Comparison of ENCODE assay signal across 13 cellular contexts in the genomic region with DNA sequence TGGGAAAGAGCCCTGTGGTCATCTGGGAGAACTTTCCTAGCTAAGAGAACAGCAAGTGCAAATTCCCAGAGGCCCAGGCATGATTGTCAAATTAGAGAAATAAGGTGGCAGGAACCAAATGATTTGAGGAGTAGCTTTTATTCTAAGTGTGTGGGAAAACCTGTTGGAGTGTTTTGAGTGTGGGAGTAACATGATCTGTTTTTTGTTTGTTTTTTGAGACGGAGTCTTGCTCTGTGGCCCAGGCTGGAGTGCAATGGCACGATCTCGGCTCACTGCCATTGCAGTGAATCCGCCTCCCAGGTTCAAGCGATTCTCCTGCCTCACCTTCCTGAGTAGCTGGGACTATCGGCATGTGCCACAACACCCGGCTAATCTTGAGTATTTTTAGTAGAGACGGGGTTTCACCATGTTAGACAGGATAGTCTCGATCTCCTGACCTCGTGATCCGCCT. TPM values are rescaled to one million over a fixed set of nuclear protein-coding genes. Genes with fewer than 3 reads are reported as not detected.
DNase-seq lines count a peak whose midpoint lies in the region; ATAC-seq and TF ChIP-seq lines count a peak whose summit lies in the region.
"Had no signal": no experiment of that assay in that cellular context is flagged by ENCODE, and none has a peak within 500 bp of the region (broad histone marks: within the 10 kb centered on the region; RNA-seq: fewer than 3 reads in every experiment).

No MANE protein-coding gene starts in this region.

- CTCF ChIA-PET in HCT116 (lab: Charles Lee), result no interaction called here
- CTCF ChIA-PET in activated CD8-positive, alpha-beta T cell treated with anti-CD3 and anti-CD28 coated beads for 36 hours (lab: Charles Lee), result interaction anchor here (1.0 to 3.4 kb wide), 6 partner anchors 54 to 121 kb away, joined by 4 to 18 read pairs (median 11); no protein-coding TSS in a partner anchor

- POLR2A ChIA-PET in HCT116 (lab: Charles Lee), result interaction anchor here (1.2 kb wide), 1 partner anchor 11 kb away, joined by 3 read pairs; no protein-coding TSS in a partner anchor
- POLR2A ChIA-PET in activated CD8-positive, alpha-beta T cell treated with anti-CD3 and anti-CD28 coated beads for 36 hours (lab: Charles Lee), result interaction anchor here (1.2 to 2.8 kb wide), 3 partner anchors 13 to 24 kb away, joined by 4 to 22 read pairs (median 20); a partner anchor contains a TSS

- peak overlapping the region; percentile 17 for H3K27ac ChIP-seq in HCT116 (ENCODE audit: low read depth, low read length)
- H3K27ac ChIP-seq: KMS-11 had no signal

- H3K27ac Mint-ChIP-seq in CD14-positive monocyte (peak overlapping the region in 4 of 7 donors; percentile 7 to 42 (median 18)), naive B cell (peak overlapping the region in 4 of 6 donors; percentile 11 to 98 (median 74))
- H3K27ac Mint-ChIP-seq in activated CD8-positive, alpha-beta T cell treated with anti-CD3 and anti-CD28 coated beads for 36 hours, result peak overlapping the region; percentile 52

- no peaks in the 10 kb centered on the region for H3K27me3 ChIP-seq in HCT116 (ENCODE audit: insufficient read depth, low read length)

- H3K27me3 Mint-ChIP-seq in CD14-positive monocyte (ENCODE audit: low read depth in 3 of 3) (peaks cover 0 to 1% (median 0%) of the 10 kb centered on the region in 3 donors), naive B cell (no peaks in the 10 kb centered on the region)
- H3K27me3 Mint-ChIP-seq in activated CD8-positive, alpha-beta T cell treated with anti-CD3 and anti-CD28 coated beads for 36 hours, result peaks cover 2% of the 10 kb centered on the region

- H3K4me3 Mint-ChIP-seq in CD14-positive monocyte (no peak overlapping the region), naive B cell (peak overlapping the region in 4 of 8 donors; percentile 45 to 98 (median 57))
- H3K4me3 Mint-ChIP-seq in activated CD8-positive, alpha-beta T cell treated with anti-CD3 and anti-CD28 coated beads for 36 hours, result peak overlapping the region; percentile 100

- peaks cover 37 to 59% of the 10 kb centered on the region in 2 experiments for H3K4me1 ChIP-seq in HCT116 (ENCODE audit: control insufficient read depth in 1 of 2, insufficient read depth in 2 of 2, low read length in 2 of 2)

- no peak overlapping the region for H3K9ac ChIP-seq in HCT116 (ENCODE audit: low read length)
- H3K9ac ChIP-seq: KMS-11 had no signal

- H3K36me3 ChIP-seq in HCT116 (ENCODE audit: control insufficient read depth in 1 of 2, insufficient read depth in 2 of 2, low read length in 2 of 2), result peaks cover 5 to 11% of the 10 kb centered on the region in 2 experiments; a peak in 2 of 4 replicates

- H3K36me3 Mint-ChIP-seq in CD14-positive monocyte (peaks cover 13 to 33% of the 10 kb centered on the region in 2 donors), naive B cell (peaks cover 0 to 7% of the 10 kb centered on the region in 2 donors)
- H3K36me3 Mint-ChIP-seq in activated CD8-positive, alpha-beta T cell treated with anti-CD3 and anti-CD28 coated beads for 36 hours (ENCODE audit: low read depth), result peaks cover 44% of the 10 kb centered on the region

- DNase-seq in CD14-positive monocyte (ENCODE audit: low spot score) (no peak), HCT116 (ENCODE audit: low read depth, low spot score) (no peak), naive B cell (no peak), epidermal melanocyte (ENCODE audit: insufficient read length, low spot score) (no peak), cerebellar cortex (ENCODE audit: low spot score) (no peak), NOMO-1 (lab: John Stamatoyannopoulos, UW; ENCODE audit: unreplicated experiment in 2 of 2) (no peak)
- DNase-seq in activated CD8-positive, alpha-beta T cell treated with anti-CD3 and anti-CD28 coated beads for 36 hours, result no peak
- DNase-seq: activated effector memory CD4-positive, alpha-beta T cell treated with Interleukin-2 at 50 U/mL for 16 hours; hippocampal formation; NCI-H526 treated with DMSO at 0.1 percent for 48 hours; T-helper 9 cell had no signal

- H3K4me3 ChIP-seq in HCT116 (replicated peaks in 1 of 2; ENCODE audit: low read depth in 1 of 2, low read length in 2 of 2), result no peak overlapping the region

- ATAC-seq in HCT116, result no peak
- ATAC-seq in activated CD8-positive, alpha-beta T cell treated with anti-CD3 and anti-CD28 coated beads for 36 hours, result no peak
- no peak for ATAC-seq in naive B cell (ENCODE audit: low read depth in 2 of 2)
- ATAC-seq in HG03378 (IDR thresholded peaks at IDR 0.05; ENCODE audit: unreplicated experiment), result no peak

- BruUV-seq in HCT116 (replicated peaks; lab: Mats Ljungman, UMichigan), result no TSS peak

- H4K20me1 ChIP-seq in HCT116 (ENCODE audit: insufficient read depth), result peaks cover 13% of the 10 kb centered on the region; the same call in 1 of the 2 replicates

- RAD21 ChIA-PET in HCT116 (lab: Charles Lee; ENCODE audit: low non-redundant PET in 1 of 2, low total read pairs in 2 of 2, uncharacterized antibody in 2 of 2, unreplicated experiment in 2 of 2), result interaction anchor here in 1 of 2 experiments (0.7 kb wide), 1 partner anchor 264 kb away, joined by 3 read pairs; no protein-coding TSS in a partner anchor

- no peak for TF ChIP-seq RAD21 in HCT116 (IDR thresholded peaks at IDR 0.05; ENCODE audit: low read depth)

- H2AFZ ChIP-seq in HCT116 (ENCODE audit: low read depth, low read length, poor library complexity, severe bottlenecking), result no peak overlapping the region

- peaks cover 33% of the 10 kb centered on the region for H3K4me1 Mint-ChIP-seq in CD14-positive monocyte
- peaks cover 40% of the 10 kb centered on the region for H3K4me1 Mint-ChIP-seq in activated CD8-positive, alpha-beta T cell treated with anti-CD3 and anti-CD28 coated beads for 36 hours (ENCODE audit: low read depth)
- H3K4me1 Mint-ChIP-seq in naive B cell, result peaks cover 38 to 68% (median 58%) of the 10 kb centered on the region in 3 donors

- TF ChIP-seq CTCF in CD14-positive monocyte (IDR thresholded peaks at IDR 0.05), result no peak
- TF ChIP-seq CTCF in HCT116 (IDR thresholded peaks at IDR 0.05 in 2 of 3, conservative IDR thresholded peaks at IDR 0.05 in 1 of 3; ENCODE audit: borderline replicate concordance in 1 of 3, insufficient read depth in 1 of 3, low read depth in 2 of 3, low read length in 2 of 3), result no peak
- TF ChIP-seq CTCF in activated CD8-positive, alpha-beta T cell treated with anti-CD3 and anti-CD28 coated beads for 36 hours (IDR thresholded peaks at IDR 0.05), result no peak

- intact Hi-C loops in CD14-positive monocyte (cut with micrococcal nuclease), result no loop called here
- intact Hi-C loops in HCT116 (cut with micrococcal nuclease), result no loop called here
- intact Hi-C loops in activated CD8-positive, alpha-beta T cell treated with anti-CD3 and anti-CD28 coated beads for 36 hours (cut with micrococcal nuclease), result no loop called here

- TF ChIP-seq POLR2A in HCT116 (IDR thresholded peaks at IDR 0.05; ENCODE audit: borderline replicate concordance, extremely low read depth, insufficient read depth, insufficient read length), result no peak

- H3K4me2 ChIP-seq in HCT116 (ENCODE audit: low read length), result peak overlapping the region; percentile 96

- H3K9me2 ChIP-seq in HCT116 (ENCODE audit: insufficient read depth), result no peaks in the 10 kb centered on the region

- peaks cover 0 to 4% of the 10 kb centered on the region in 2 experiments; a peak in 1 of 4 replicates for H3K9me3 ChIP-seq in HCT116 (ENCODE audit: control insufficient read depth in 1 of 2, insufficient read depth in 1 of 2, low read depth in 1 of 2, low read length in 2 of 2)

- peaks cover 73% of the 10 kb centered on the region for H3K79me2 ChIP-seq in HCT116 (ENCODE audit: insufficient read depth, low read length)

- H3K9me3 Mint-ChIP-seq in CD14-positive monocyte (peaks cover 0 to 4% (median 0%) of the 10 kb centered on the region in 7 donors), naive B cell (peaks cover 0 to 1% (median 0%) of the 10 kb centered on the region in 7 donors)
- H3K9me3 Mint-ChIP-seq in activated CD8-positive, alpha-beta T cell treated with anti-CD3 and anti-CD28 coated beads for 36 hours, result peaks cover 6% of the 10 kb centered on the region

TF ChIP-seq in HCT116, 20 proteins besides CTCF, POLR2A, EP300 and RAD21:
- TF ChIP-seq YY1 (IDR thresholded peaks at IDR 0.05; ENCODE audit: extremely low read depth, insufficient replicate concordance, low read depth, low read length) (no peak), EGR1 (IDR thresholded peaks at IDR 0.05; ENCODE audit: low read depth) (no peak), CBX3 (IDR thresholded peaks at IDR 0.05; ENCODE audit: low read depth) (no peak), JUND (IDR thresholded peaks at IDR 0.05) (no peak), SRF (IDR thresholded peaks at IDR 0.05; ENCODE audit: low read depth) (no peak), EZH2phosphoT487 (IDR thresholded peaks at IDR 0.05; ENCODE audit: borderline replicate concordance) (no peak), POLR2AphosphoS5 (IDR thresholded peaks at IDR 0.05; ENCODE audit: low read depth, low read length) (no peak), ZFX (IDR thresholded peaks at IDR 0.05) (no peak), ELF1 (IDR thresholded peaks at IDR 0.05; ENCODE audit: borderline replicate concordance, low read depth) (no peak), EZH2 (IDR thresholded peaks at IDR 0.05) (no peak)
- TF ChIP-seq, protein P1, sequence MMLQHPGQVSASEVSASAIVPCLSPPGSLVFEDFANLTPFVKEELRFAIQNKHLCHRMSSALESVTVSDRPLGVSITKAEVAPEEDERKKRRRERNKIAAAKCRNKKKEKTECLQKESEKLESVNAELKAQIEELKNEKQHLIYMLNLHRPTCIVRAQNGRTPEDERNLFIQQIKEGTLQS (IDR thresholded peaks at IDR 0.05), result no peak

RNA-seq across cellular contexts. Expression of a gene that starts 2.4 kb away (rescaled TPM):
- polyA plus RNA-seq in CD14-positive monocyte (10 to 100 TPM; 46.5 to 54.2 TPM), naive B cell (ENCODE audit: low read depth in 6 of 6) (10 to 100 TPM; 74.7 to 97.1 (median 78.9) TPM)
- total RNA-seq in HCT116 (2021; ENCODE audit: unreplicated experiment), result 213 TPM
- polyA plus RNA-seq in HCT116 (2012), result 154 and 195 TPM in 2 replicates
- 100 to 1,000 TPM; 125 to 127 TPM for total RNA-seq in activated CD8-positive, alpha-beta T cell treated with anti-CD3 and anti-CD28 coated beads for 36 hours

RNA-seq across cellular contexts. Expression of a gene that starts 19.5 kb away (rescaled TPM):
- polyA plus RNA-seq in CD14-positive monocyte, result under 1 TPM; 0.24 to 0.60 TPM
- total RNA-seq in HCT116 (2021; ENCODE audit: unreplicated experiment), result 45.1 TPM
- 14.0 and 16.4 TPM in 2 replicates for polyA plus RNA-seq in HCT116 (2012)
- 10 to 100 TPM; 68.5 to 70.2 TPM for total RNA-seq in activated CD8-positive, alpha-beta T cell treated with anti-CD3 and anti-CD28 coated beads for 36 hours
- 1 to 10 TPM in 5 of 6 donors, under 1 TPM in 1; 0.46 to 2.6 (median 1.6) TPM for polyA plus RNA-seq in naive B cell (ENCODE audit: low read depth in 6 of 6)

Comparison
In these comparisons a context has a peak if more than half of its experiments do, and no peak if none do; other contexts are left out.
1. H3K27ac Mint-ChIP-seq: peak in every context shown above with its lines; median percentile 74 in naive B cell; 52 in activated CD8-positive, alpha-beta T cell treated with anti-CD3 and anti-CD28 coated beads for 36 hours; 18 in CD14-positive monocyte.